ENCODE assay signal across 20 cellular contexts in the genomic region with DNA sequence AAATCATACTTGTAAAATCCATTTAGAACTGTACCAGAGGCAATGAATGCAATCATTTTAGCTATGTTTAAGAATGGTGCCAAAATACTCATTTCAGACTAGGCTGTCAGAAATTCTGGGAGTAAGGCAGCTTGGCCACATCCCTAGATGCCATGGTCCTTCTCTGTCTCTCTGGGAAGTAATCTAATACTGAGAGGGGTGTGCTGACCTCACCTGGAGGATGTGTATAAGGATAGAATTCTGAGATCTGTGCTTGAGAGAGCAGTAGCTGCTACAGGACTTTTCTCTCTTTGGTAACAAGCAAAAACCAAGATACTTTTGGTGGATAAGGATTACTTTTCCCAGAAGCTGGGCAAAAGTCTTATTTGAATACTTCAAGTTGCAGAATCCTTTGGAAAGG.
"Had no signal": no experiment of that assay in that cellular context is flagged by ENCODE, and none has a peak within 500 bp of the region (broad histone marks: within the 10 kb centered on the region; RNA-seq: fewer than 3 reads in every experiment).

No MANE protein-coding gene starts in this region.

- H3K36me3 ChIP-seq: left ventricle myocardium inferior, pancreas, right atrium auricular region, spleen, thoracic aorta, upper lobe of left lung had no signal

- H3K27me3 ChIP-seq: body of pancreas, pancreas, right atrium auricular region, spleen, upper lobe of left lung had no signal

- H3K9me3 ChIP-seq: body of pancreas, left ventricle myocardium inferior, pancreas, psoas muscle, right atrium auricular region, spleen, thoracic aorta, upper lobe of left lung had no signal

- H3K27ac ChIP-seq: body of pancreas, left ventricle myocardium inferior, pancreas, psoas muscle, right atrium auricular region, spleen, thoracic aorta, upper lobe of left lung had no signal

- DNase-seq: activated B cell treated with CpG ODN at 0.5 μM for 24 hours; activated CD4-positive, alpha-beta memory T cell treated with anti-CD3 and anti-CD28 coated beads, Interleukin-2, amount 10 ng/mL, durations not matched to agents 7 days and 5 days; activated CD4-positive, alpha-beta T cell treated with anti-CD3 and anti-CD28 coated beads for 4 hours; activated effector memory CD4-positive, alpha-beta T cell treated with anti-CD3 and anti-CD28 coated beads, Interleukin-2, amount 50 U/mL, for 16 hours; activated naive CD4-positive, alpha-beta T cell treated with anti-CD3 and anti-CD28 coated beads, Interleukin-2, amount 50 U/mL, for 16 hours; activated naive CD8-positive, alpha-beta T cell treated with anti-CD3 and anti-CD28 coated beads, Interleukin-2, amount 50 U/mL, for 24 hours; anterior cingulate cortex; body of pancreas; effector CD4-positive, alpha-beta T cell; foreskin melanocyte; kidney glomerular epithelial cell; left ventricle myocardium inferior; pancreas; psoas muscle; spleen; stimulated activated CD4-positive, alpha-beta T cell treated with anti-CD3 and anti-CD28 coated beads, Interleukin-4, amount 100 ng/mL, for 24 hours; stimulated activated naive CD4-positive, alpha-beta T cell treated with Interleukin-2 at 50 U/mL for 16 hours; upper lobe of left lung had no signal

- H3K4me3 ChIP-seq: body of pancreas, left ventricle myocardium inferior, pancreas, psoas muscle, right atrium auricular region, spleen, thoracic aorta, upper lobe of left lung had no signal
